27 cellular contexts compared by ENCODE assay signal in genomic region chr16:26885674-26886073, GRCh38.
"Had no signal": no experiment of that assay in that cellular context is flagged by ENCODE, and none has a peak within 500 bp of the region (broad histone marks: within the 10 kb centered on the region; RNA-seq: fewer than 3 reads in every experiment).

No MANE protein-coding gene starts in this region.

- DNase-seq: colonic mucosa; cortex of kidney; effector CD8-positive, alpha-beta T cell; effector memory CD8-positive, alpha-beta T cell; endodermal cell; erythroblast; esophagus squamous epithelium; foreskin fibroblast; foreskin melanocyte; gastrocnemius medialis; glutamatergic neuron; head of caudate nucleus; heart right ventricle; hippocampal formation; left cardiac atrium; left lung; left ventricle myocardium superior; lower lobe of right lung; mesenchymal stem cell; naive thymus-derived CD4-positive, alpha-beta T cell had no signal

- H3K27ac Mint-ChIP-seq: dendritic cell treated with granulocyte-macrophage colony-stimulating factor and Interleukin-4, amounts not matched to agents 40 ng/mL and 50 ng/mL, for 4 days; effector memory CD8-positive, alpha-beta T cell; endodermal cell; mesothelial cell of epicardium; naive thymus-derived CD4-positive, alpha-beta T cell had no signal

- FAIRE-seq: endometrium, islet of Langerhans, keratinocyte had no signal

- H3K4me3 Mint-ChIP-seq: dendritic cell treated with granulocyte-macrophage colony-stimulating factor and Interleukin-4, amounts not matched to agents 40 ng/mL and 50 ng/mL, for 4 days; effector memory CD8-positive, alpha-beta T cell; endodermal cell; mesothelial cell of epicardium; naive thymus-derived CD4-positive, alpha-beta T cell had no signal

- H3K27ac ChIP-seq: colonic mucosa, epithelial cell of prostate, esophagus squamous epithelium, gastrocnemius medialis, heart right ventricle, left lung, lower lobe of right lung had no signal

- H3K36me3 ChIP-seq: colonic mucosa, esophagus squamous epithelium, gastrocnemius medialis, heart right ventricle, left lung, lower lobe of right lung had no signal

- H3K27me3 ChIP-seq: colonic mucosa, gastrocnemius medialis, left lung had no signal

- H3K4me1 Mint-ChIP-seq: endodermal cell; mesothelial cell of epicardium; naive thymus-derived CD4-positive, alpha-beta T cell had no signal

- H3K4me1 ChIP-seq: colonic mucosa, esophagus squamous epithelium, gastrocnemius medialis, heart right ventricle, left lung, lower lobe of right lung had no signal

- H3K36me3 Mint-ChIP-seq: mesothelial cell of epicardium; naive thymus-derived CD4-positive, alpha-beta T cell had no signal

- H3K9me3 Mint-ChIP-seq: dendritic cell treated with granulocyte-macrophage colony-stimulating factor and Interleukin-4, amounts not matched to agents 40 ng/mL and 50 ng/mL, for 4 days had no signal

- ATAC-seq: effector memory CD8-positive, alpha-beta T cell; esophagus mucosa; gastrocnemius medialis; heart right ventricle; left cardiac atrium; left lung; left ventricle myocardium superior; lower lobe of right lung; naive thymus-derived CD4-positive, alpha-beta T cell had no signal

- H3K27me3 Mint-ChIP-seq: dendritic cell treated with granulocyte-macrophage colony-stimulating factor and Interleukin-4, amounts not matched to agents 40 ng/mL and 50 ng/mL, for 4 days had no signal

- H3K9me3 ChIP-seq: colonic mucosa, esophagus squamous epithelium, gastrocnemius medialis, left lung, lower lobe of right lung had no signal

- H3K4me3 ChIP-seq: colonic mucosa, esophagus squamous epithelium, gastrocnemius medialis, heart right ventricle, left lung, lower lobe of right lung had no signal
